In genomic region chr1:151763990-151764389, GRCh38 we compare ENCODE assay signal across 8 cellular contexts. TPM values are rescaled to one million over a fixed set of nuclear protein-coding genes. Genes with fewer than 3 reads are reported as not detected.
DNase-seq lines count a peak whose midpoint lies in the region; ATAC-seq and TF ChIP-seq lines count a peak whose summit lies in the region.

No MANE protein-coding gene starts in this region.

- BruUV-seq in Caco-2 (replicated peaks; lab: Mats Ljungman, UMichigan) = no TSS peak

- DNase-seq in Caco-2 (no peak), NT2/D1 (ENCODE audit: low read depth, low spot score) (no peak), sciatic nerve (ENCODE audit: low spot score) (no peak), KBM-7 (no peak)
- no peak for DNase-seq in activated CD8-positive, alpha-beta memory T cell treated with anti-CD3 and anti-CD28 coated beads for 24 hours
- no peak for DNase-seq in effector CD8-positive, alpha-beta T cell (lab: John Stamatoyannopoulos, UW)

- peak overlapping the region; percentile 98 for H3K9ac ChIP-seq in NT2/D1 (ENCODE audit: insufficient read length, low read depth)
- peak overlapping the region; percentile 86 for H3K9ac ChIP-seq in endocrine pancreas (ENCODE audit: control insufficient read depth, insufficient read depth, low read length)

- no peak for TF ChIP-seq CTCF in Caco-2 (IDR thresholded peaks at IDR 0.05; ENCODE audit: insufficient read depth in 1 of 2, low read depth in 1 of 2, low read length in 1 of 2, severe bottlenecking in 1 of 2, unreplicated experiment in 1 of 2)

- H3K27me3 ChIP-seq in Caco-2 (replicated peaks; ENCODE audit: control insufficient read depth, insufficient read depth, low read length) (no peaks in the 10 kb centered on the region), NT2/D1 (ENCODE audit: insufficient read depth, insufficient read length) (no peaks in the 10 kb centered on the region), endocrine pancreas (ENCODE audit: control insufficient read depth, insufficient read depth, low read length) (no peaks in the 10 kb centered on the region), neuron (ENCODE audit: insufficient read depth, low read length) (no peaks in the 10 kb centered on the region)

- peak overlapping the region; percentile 97 for H2AFZ ChIP-seq in neuron (ENCODE audit: low read depth, low read length)

- H3K27me3 Mint-ChIP-seq in Caco-2 (ENCODE audit: insufficient read depth, unreplicated experiment) = no peaks in the 10 kb centered on the region

- peaks cover 30% of the 10 kb centered on the region for H3K36me3 Mint-ChIP-seq in Caco-2 (ENCODE audit: insufficient read depth, unreplicated experiment)

- CTCF ChIA-PET in Caco-2 (lab: Charles Lee) = no interaction called here

- peaks cover 17% of the 10 kb centered on the region for H3K4me1 ChIP-seq in Caco-2
- H3K4me1 ChIP-seq in NT2/D1 (ENCODE audit: insufficient read depth, insufficient read length) = no peaks in the 10 kb centered on the region
- H3K4me1 ChIP-seq in endocrine pancreas (ENCODE audit: control insufficient read depth, insufficient read depth, low read length) = no peaks in the 10 kb centered on the region
- H3K4me1 ChIP-seq in neuron (ENCODE audit: insufficient read depth, low read length) = peaks cover 16% of the 10 kb centered on the region

- H3K9me3 Mint-ChIP-seq in Caco-2 (ENCODE audit: unreplicated experiment) = no peaks in the 10 kb centered on the region

- H3K4me3 Mint-ChIP-seq in Caco-2 (ENCODE audit: unreplicated experiment) = peak overlapping the region; percentile 91

- no peaks in the 10 kb centered on the region for H3K9me3 ChIP-seq in Caco-2
- H3K9me3 ChIP-seq in NT2/D1 (ENCODE audit: insufficient read depth, low read length) = no peaks in the 10 kb centered on the region
- H3K9me3 ChIP-seq in endocrine pancreas (ENCODE audit: control insufficient read depth, low read length) = no peaks in the 10 kb centered on the region
- no peaks in the 10 kb centered on the region for H3K9me3 ChIP-seq in neuron (ENCODE audit: low read length)

- in situ Hi-C loops in KBM-7 (cut with MboI; ENCODE audit: low pct_unique_long_range_greater_than_20kb, low sequenced_read_pairs) = no loop called here

- peaks cover 25% of the 10 kb centered on the region for H3K4me1 Mint-ChIP-seq in Caco-2 (ENCODE audit: low read depth, unreplicated experiment)

- no peak for ATAC-seq in sciatic nerve

- intact Hi-C loops in Caco-2 (cut with micrococcal nuclease; ENCODE audit: unreplicated experiment) = no loop called here
- intact Hi-C loops in sciatic nerve (cut with DNase I) = no loop called here

- H3K4me3 ChIP-seq in Caco-2 (ENCODE audit: low read depth, low read length) = peak overlapping the region; percentile 56
- H3K4me3 ChIP-seq in NT2/D1 (ENCODE audit: insufficient read length, low read depth) = peak overlapping the region; percentile 92
- peak overlapping the region; percentile 87 for H3K4me3 ChIP-seq in endocrine pancreas (ENCODE audit: control insufficient read depth, insufficient read depth, low read length)
- H3K4me3 ChIP-seq in neuron (ENCODE audit: low read length) = peak overlapping the region; percentile 95

- H3K36me3 ChIP-seq in Caco-2 (ENCODE audit: control insufficient read depth, insufficient read depth, low read length) = peaks cover 2% of the 10 kb centered on the region; the same call in 1 of the 2 replicates
- H3K36me3 ChIP-seq in NT2/D1 (ENCODE audit: insufficient read depth, insufficient read length, low read length) = peaks cover 34% of the 10 kb centered on the region
- no peaks in the 10 kb centered on the region for H3K36me3 ChIP-seq in endocrine pancreas (ENCODE audit: control insufficient read depth, insufficient read depth, low read length)
- H3K36me3 ChIP-seq in neuron (ENCODE audit: insufficient read depth, low read length) = peaks cover 28% of the 10 kb centered on the region

- H3K27ac Mint-ChIP-seq in Caco-2 (ENCODE audit: unreplicated experiment) = peak overlapping the region; percentile 76

- POLR2A ChIA-PET in Caco-2 (lab: Charles Lee) = no interaction called here

RNA-seq across cellular contexts. Expression of gene MRPL9, which starts 0.7 kb away (rescaled TPM):
- total RNA-seq in Caco-2 (2022) (122 and 131 TPM in 2 replicates), sciatic nerve (44.4 TPM)

RNA-seq across cellular contexts. Expression of gene TDRKH, which starts 26.3 kb away (rescaled TPM):
- 12.6 and 15.0 TPM in 2 replicates for total RNA-seq in Caco-2 (2022)
- 13.2 TPM for total RNA-seq in sciatic nerve

RNA-seq across cellular contexts. Expression of gene LINGO4, which starts 41.2 kb away (rescaled TPM):
- total RNA-seq in Caco-2 (2022) (not detected in 2 replicates), sciatic nerve (not detected)

RNA-seq across cellular contexts. Expression of gene RIIAD1, which starts 42.7 kb away (rescaled TPM):
- total RNA-seq in Caco-2 (2022) = 0.88 and 1.0 TPM in 2 replicates
- 1.1 TPM for total RNA-seq in sciatic nerve

RNA-seq across cellular contexts. Expression of gene CELF3, which starts 47.4 kb away (rescaled TPM):
- total RNA-seq in Caco-2 (2022) (0.27 and 1.1 TPM in 2 replicates), sciatic nerve (0.36 TPM)
